ENCODE assay signal across 20 cellular contexts in genomic region chr5:180047667-180048066, GRCh38. TPM values are rescaled to one million over a fixed set of nuclear protein-coding genes. Genes with fewer than 3 reads are reported as not detected.
DNase-seq lines count a peak whose midpoint lies in the region; ATAC-seq, FAIRE-seq and TF ChIP-seq lines count a peak whose summit lies in the region.
"Had no signal": no experiment of that assay in that cellular context is flagged by ENCODE, and none has a peak within 500 bp of the region (broad histone marks: within the 10 kb centered on the region; RNA-seq: fewer than 3 reads in every experiment).

No MANE protein-coding gene starts in this region.

- no peaks in the 10 kb centered on the region for H3K27me3 ChIP-seq in aorta (ENCODE audit: control insufficient read depth in 1 of 2, insufficient read depth in 2 of 2, low read length in 1 of 2)
- H3K27me3 ChIP-seq: colonic mucosa, neutrophil had no signal

- H3K36me3 Mint-ChIP-seq in T-helper 2 cell treated with Interferon-gamma antibody and Interleukin-4, amounts not matched to agents 5 μg/mL and 100 μg/mL, for 36 hours (ENCODE audit: low read depth) = no peaks in the 10 kb centered on the region

- intact Hi-C loops in Right ventricle myocardium inferior (cut with DNase I) (no loop called here), cardiac septum (cut with DNase I) (no loop called here), aorta (cut with DNase I) (no loop called here)

- no peak for TF ChIP-seq CTCF in fibroblast of the aortic adventitia (IDR thresholded peaks at IDR 0.05; ENCODE audit: insufficient read depth, low read length)

- 50 to 60% methylated on average over 8 of the region's 8 CpGs for WGBS in aorta, 2 donors

- H3K4me3 ChIP-seq in fibroblast of the aortic adventitia (ENCODE audit: low read depth, low read length) (no peak overlapping the region), aorta (ENCODE audit: low read length in 2 of 2) (no peak overlapping the region)
- H3K4me3 ChIP-seq: colonic mucosa had no signal

- H3K27ac Mint-ChIP-seq in T-helper 2 cell treated with Interferon-gamma antibody and Interleukin-4, amounts not matched to agents 5 μg/mL and 100 μg/mL, for 36 hours = no peak overlapping the region
- H3K27ac Mint-ChIP-seq: activated CD8-positive, alpha-beta T cell treated with anti-CD3 and anti-CD28 coated beads for 36 hours; T-helper 17 cell had no signal

- no peaks in the 10 kb centered on the region for H3K27me3 Mint-ChIP-seq in T-helper 2 cell treated with Interferon-gamma antibody and Interleukin-4, amounts not matched to agents 5 μg/mL and 100 μg/mL, for 36 hours (ENCODE audit: low read depth)
- H3K27me3 Mint-ChIP-seq: activated CD8-positive, alpha-beta T cell treated with anti-CD3 and anti-CD28 coated beads for 36 hours had no signal

- no peaks in the 10 kb centered on the region for H3K4me1 ChIP-seq in aorta (ENCODE audit: control insufficient read depth in 1 of 2, insufficient read depth in 2 of 2, low read length in 2 of 2)
- H3K4me1 ChIP-seq: colonic mucosa had no signal

- H3K4me3 Mint-ChIP-seq in T-helper 2 cell treated with Interferon-gamma antibody and Interleukin-4, amounts not matched to agents 5 μg/mL and 100 μg/mL, for 36 hours = no peak overlapping the region
- H3K4me3 Mint-ChIP-seq: activated CD8-positive, alpha-beta T cell treated with anti-CD3 and anti-CD28 coated beads for 36 hours; T-helper 17 cell had no signal

- no peak overlapping the region for H3K27ac ChIP-seq in aorta (ENCODE audit: low read depth in 1 of 2, low read length in 2 of 2)
- H3K27ac ChIP-seq: colonic mucosa had no signal

- no peaks in the 10 kb centered on the region for H3K9me3 ChIP-seq in aorta (ENCODE audit: control insufficient read depth, low read length)
- H3K9me3 ChIP-seq: colonic mucosa, neutrophil had no signal

- FAIRE-seq in GM19239 (lab: Jason Lieb, UNC) = no peak
- FAIRE-seq: RCC 7860, urothelium cell line had no signal

- ATAC-seq in Right ventricle myocardium inferior (peak; percentile 75), aorta (ENCODE audit: low FRiP score) (peak; percentile 26)
- ATAC-seq: activated CD8-positive, alpha-beta T cell treated with anti-CD3 and anti-CD28 coated beads for 36 hours; T-helper 17 cell had no signal

- no peaks in the 10 kb centered on the region for H3K36me3 ChIP-seq in aorta (ENCODE audit: control insufficient read depth in 1 of 2, insufficient read depth in 2 of 2, low read length in 1 of 2)
- H3K36me3 ChIP-seq: colonic mucosa had no signal

- DNase-seq in Right ventricle myocardium inferior (ENCODE audit: missing footprints) (peak; percentile 82), cardiac septum (ENCODE audit: low spot score) (no peak), fibroblast of the aortic adventitia (ENCODE audit: low read depth) (peak; percentile 17), mucosa of gallbladder (ENCODE audit: low spot score) (peak; percentile 31), aorta (peak in 1 of 2 donors; percentile 60), GM19239 (ENCODE audit: insufficient read length, low spot score) (no peak), islet precursor cell (no peak)
- no peak for DNase-seq in T-helper 2 cell treated with Interferon-gamma antibody and Interleukin-4, amounts not matched to agents 5 μg/mL and 100 μg/mL, for 36 hours (ENCODE audit: low spot score)
- DNase-seq: ACHN; activated CD8-positive, alpha-beta T cell treated with anti-CD3 and anti-CD28 coated beads for 36 hours; activated naive CD4-positive, alpha-beta T cell; colonic mucosa; kidney glomerular epithelial cell; NCI-H1105; NCI-H526 treated with DMSO at 0.1 percent for 48 hours; stimulated activated CD4-positive, alpha-beta T cell treated with anti-CD3 and anti-CD28 coated beads, Interleukin-15, amount 100 ng/mL, for 24 hours; T-helper 17 cell had no signal

- no peaks in the 10 kb centered on the region for H3K4me1 Mint-ChIP-seq in T-helper 2 cell treated with Interferon-gamma antibody and Interleukin-4, amounts not matched to agents 5 μg/mL and 100 μg/mL, for 36 hours (ENCODE audit: low read depth)

- H3K9me3 Mint-ChIP-seq in T-helper 2 cell treated with Interferon-gamma antibody and Interleukin-4, amounts not matched to agents 5 μg/mL and 100 μg/mL, for 36 hours = no peaks in the 10 kb centered on the region
- H3K9me3 Mint-ChIP-seq: activated CD8-positive, alpha-beta T cell treated with anti-CD3 and anti-CD28 coated beads for 36 hours had no signal

RNA-seq across cellular contexts. Expression of gene RNF130, which starts 23.9 kb away (rescaled TPM):
- 51.2 TPM for total RNA-seq in Right ventricle myocardium inferior
- total RNA-seq in cardiac septum = 33.7 TPM
- 21.7 and 27.3 TPM in 2 replicates for total RNA-seq in fibroblast of the aortic adventitia (ENCODE audit: low replicate concordance)
- total RNA-seq in mucosa of gallbladder = 85.6 TPM
- total RNA-seq in aorta = 10 to 100 TPM; 71.7 to 95.8 TPM
- polyA plus RNA-seq in aorta = 10 to 100 TPM; 72.2 to 82.1 TPM

Comparison
In these comparisons a context has a peak if more than half of its experiments do, and no peak if none do; other contexts are left out.
1. DNase-seq: peak in Right ventricle myocardium inferior (single experiment), fibroblast of the aortic adventitia (single experiment) and mucosa of gallbladder (single experiment); none in cardiac septum (single experiment), GM19239 (single experiment), T-helper 2 cell treated with Interferon-gamma antibody and Interleukin-4, amounts not matched to agents 5 μg/mL and 100 μg/mL, for 36 hours (single experiment) and islet precursor cell (single experiment).